In genomic region chr19:45508931-45509691, GRCh38 we compare ENCODE assay signal across 8 cellular contexts. TPM values are rescaled to one million over a fixed set of nuclear protein-coding genes. Genes with fewer than 3 reads are reported as not detected.
A peak's percentile ranks its signal among the peaks of the same experiment; 100 is the strongest.
DNase-seq lines count a peak whose midpoint lies in the region; ATAC-seq and TF ChIP-seq lines count a peak whose summit lies in the region.

No MANE protein-coding gene starts in this region.

- peaks cover 53% of the 10 kb centered on the region for H3K4me1 Mint-ChIP-seq in activated naive CD8-positive, alpha-beta T cell treated with anti-CD3 and anti-CD28 coated beads for 36 hours
- H3K4me1 Mint-ChIP-seq in progenitor cell of endocrine pancreas (ENCODE audit: low read depth): peaks cover 14% of the 10 kb centered on the region

- H3K9me3 Mint-ChIP-seq in activated naive CD8-positive, alpha-beta T cell treated with anti-CD3 and anti-CD28 coated beads for 36 hours: no peaks in the 10 kb centered on the region
- no peaks in the 10 kb centered on the region for H3K9me3 Mint-ChIP-seq in progenitor cell of endocrine pancreas (ENCODE audit: low read depth)

- CTCF ChIA-PET in AG04449 (lab: Yijun Ruan, JAX): interaction anchor here (0.7 to 2.2 kb wide), 9 partner anchors 13 to 293 kb away, joined by 3 to 7 read pairs (median 6); no protein-coding TSS in a partner anchor

- peak; percentile 54 to 56 for ATAC-seq in left cardiac atrium
- ATAC-seq in GM18511 (IDR thresholded peaks at IDR 0.05; ENCODE audit: unreplicated experiment): no peak

- intact Hi-C loops in left cardiac atrium (cut with DNase I): no loop called here

- DNase-seq in AG04449 (ENCODE audit: low read depth, low spot score) (no peak), NCI-H2196 treated with DMSO at 0.1 percent for 48 hours (lab: John Stamatoyannopoulos, UW; ENCODE audit: unreplicated experiment) (peak; percentile 66), left cardiac atrium (peak; percentile 86), progenitor cell of endocrine pancreas (ENCODE audit: low spot score, unreplicated experiment) (no peak), NCI-H1092 (lab: John Stamatoyannopoulos, UW) (no peak)
- DNase-seq in activated naive CD8-positive, alpha-beta T cell treated with anti-CD3 and anti-CD28 coated beads for 36 hours: peak; percentile 44

- H3K4me3 ChIP-seq in AG04449 (ENCODE audit: low read depth, low read length): peak overlapping the region; percentile 82
- peak overlapping the region; percentile 87 for H3K4me3 ChIP-seq in GM12875 (ENCODE audit: low read depth, low read length)

- peaks cover 6% of the 10 kb centered on the region for H3K36me3 Mint-ChIP-seq in activated naive CD8-positive, alpha-beta T cell treated with anti-CD3 and anti-CD28 coated beads for 36 hours
- H3K36me3 Mint-ChIP-seq in progenitor cell of endocrine pancreas (ENCODE audit: insufficient read depth): no peaks in the 10 kb centered on the region

- no peaks in the 10 kb centered on the region for H3K27me3 Mint-ChIP-seq in activated naive CD8-positive, alpha-beta T cell treated with anti-CD3 and anti-CD28 coated beads for 36 hours
- no peaks in the 10 kb centered on the region for H3K27me3 Mint-ChIP-seq in progenitor cell of endocrine pancreas

- peak overlapping the region; percentile 89 for H3K4me3 Mint-ChIP-seq in activated naive CD8-positive, alpha-beta T cell treated with anti-CD3 and anti-CD28 coated beads for 36 hours
- peak overlapping the region; percentile 81 for H3K4me3 Mint-ChIP-seq in progenitor cell of endocrine pancreas (ENCODE audit: low read depth)

- H3K27ac Mint-ChIP-seq in activated naive CD8-positive, alpha-beta T cell treated with anti-CD3 and anti-CD28 coated beads for 36 hours: peak overlapping the region; percentile 91
- peak overlapping the region; percentile 94 for H3K27ac Mint-ChIP-seq in progenitor cell of endocrine pancreas

- TF ChIP-seq CTCF in AG04449 (IDR thresholded peaks at IDR 0.05; ENCODE audit: insufficient read depth, low read length, missing control alignments) (no peak), GM12875 (IDR thresholded peaks at IDR 0.05; ENCODE audit: borderline replicate concordance, insufficient read depth, low read depth, low read length) (0 out of 2 replicates have a peak, but pooled peaks have one; percentile 6), progenitor cell of endocrine pancreas (IDR thresholded peaks at IDR 0.05; ENCODE audit: unreplicated experiment) (no peak)

- POLR2A ChIA-PET in AG04449 (lab: Yijun Ruan, JAX): no interaction called here

RNA-seq across cellular contexts. Expression of gene VASP, which starts 1.8 kb away (rescaled TPM):
- 100 to 1,000 TPM; 133 to 134 TPM for total RNA-seq in activated naive CD8-positive, alpha-beta T cell treated with anti-CD3 and anti-CD28 coated beads for 36 hours
- total RNA-seq in left cardiac atrium: 10 to 100 TPM; 48.4 to 91.7 TPM
- 93.4 and 94.9 TPM in 2 replicates for total RNA-seq in progenitor cell of endocrine pancreas

RNA-seq across cellular contexts. Expression of gene PPM1N, which starts 10.9 kb away (rescaled TPM):
- 1 to 10 TPM; 1.4 to 1.9 TPM for total RNA-seq in activated naive CD8-positive, alpha-beta T cell treated with anti-CD3 and anti-CD28 coated beads for 36 hours
- total RNA-seq in left cardiac atrium (1 to 10 TPM in 1 of 2 donors, under 1 TPM in 1; 0.47 to 1.0 TPM), progenitor cell of endocrine pancreas (0.62 TPM in 1 of 2 replicates, not detected in the other)

RNA-seq across cellular contexts. Expression of gene RTN2, which starts 12.3 kb away (rescaled TPM):
- 1 to 10 TPM; 1.3 to 1.8 TPM for total RNA-seq in activated naive CD8-positive, alpha-beta T cell treated with anti-CD3 and anti-CD28 coated beads for 36 hours
- total RNA-seq in left cardiac atrium (10 to 100 TPM; 13.0 to 16.3 TPM), progenitor cell of endocrine pancreas (17.9 and 21.6 TPM in 2 replicates)

RNA-seq across cellular contexts. Expression of gene FOSB, which starts 41.3 kb away (rescaled TPM):
- total RNA-seq in activated naive CD8-positive, alpha-beta T cell treated with anti-CD3 and anti-CD28 coated beads for 36 hours: 10 to 100 TPM in 1 of 2 experiments, 1 to 10 TPM in 1; 9.7 to 10.5 TPM
- total RNA-seq in left cardiac atrium: 1 to 10 TPM; 1.5 to 5.5 TPM
- 5.3 and 7.3 TPM in 2 replicates for total RNA-seq in progenitor cell of endocrine pancreas

Comparison
In these comparisons a context has a peak if more than half of its experiments do, and no peak if none do; other contexts are left out.
1. DNase-seq: peak in NCI-H2196 treated with DMSO at 0.1 percent for 48 hours (single experiment), activated naive CD8-positive, alpha-beta T cell treated with anti-CD3 and anti-CD28 coated beads for 36 hours (single experiment) and left cardiac atrium (single experiment); none in AG04449 (single experiment), progenitor cell of endocrine pancreas (single experiment) and NCI-H1092 (single experiment).